19 cellular contexts compared by ENCODE assay signal in the genomic region with DNA sequence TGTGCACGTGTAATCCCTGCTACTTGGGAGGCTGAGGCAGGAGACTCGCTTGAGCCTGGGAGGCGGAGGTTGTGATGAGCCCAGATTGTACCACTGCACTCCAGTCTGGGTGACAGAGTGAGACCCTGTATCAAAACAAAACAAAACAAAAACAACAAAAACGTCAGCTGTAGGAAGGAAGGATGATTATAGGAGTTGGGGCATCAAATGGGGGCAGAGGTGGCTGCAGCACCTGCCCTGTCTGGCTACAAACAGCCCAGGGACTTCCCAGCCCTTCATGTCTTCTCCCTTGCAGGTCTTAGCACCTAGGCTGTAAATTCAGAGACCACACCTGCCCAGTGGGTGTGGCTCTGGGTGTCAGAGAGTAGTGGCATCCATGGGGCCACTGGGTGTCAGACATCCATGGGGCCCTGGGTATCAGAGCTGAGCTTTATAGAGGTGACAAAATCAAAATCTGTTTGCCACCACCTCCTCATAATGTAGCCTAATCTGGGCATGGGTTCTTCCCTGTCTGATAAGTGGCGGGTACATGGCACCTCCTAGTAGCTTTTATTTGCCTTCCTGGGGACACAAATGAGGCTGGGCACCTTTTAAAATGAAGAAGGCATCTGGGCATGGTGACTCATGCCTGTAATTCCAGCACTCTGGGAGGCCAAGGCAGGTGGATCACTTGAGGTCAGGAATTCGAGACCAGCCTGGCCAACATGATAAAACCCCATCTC. TPM values are rescaled to one million over a fixed set of nuclear protein-coding genes. Genes with fewer than 3 reads are reported as not detected.
DNase-seq lines count a peak whose midpoint lies in the region; ATAC-seq and TF ChIP-seq lines count a peak whose summit lies in the region.
"Had no signal": no experiment of that assay in that cellular context is flagged by ENCODE, and none has a peak within 500 bp of the region (broad histone marks: within the 10 kb centered on the region; RNA-seq: fewer than 3 reads in every experiment).

No MANE protein-coding gene starts in this region.

- intact Hi-C loops in transverse colon (cut with DNase I; ENCODE audit: low total_unique reads): no loop called here
- intact Hi-C loops in activated T-helper 2 cell treated with anti-CD3 and anti-CD28 coated beads, Interferon-gamma antibody, Interleukin-2, Interleukin-4, amounts not matched to agents 10 μg/mL and 5 μg/mL and 100 μg/mL, durations not matched to agents 14 hours and 24 hours and 36 hours (cut with micrococcal nuclease): no loop called here
- intact Hi-C loops in uterus (cut with DNase I; ENCODE audit: low total_unique reads): no loop called here

- TF ChIP-seq POLR2A in transverse colon (IDR thresholded peaks at IDR 0.05) (peak; percentile 22), uterus (IDR thresholded peaks at IDR 0.05) (no peak)

- in situ Hi-C loops in transverse colon (cut with MboI; ENCODE audit: low pct_ligation_motif_present in 1 of 4, low pct_unique_long_range_greater_than_20kb in 1 of 4, low sequenced_read_pairs in 3 of 4): no loop called here

- H3K27ac ChIP-seq in transverse colon (peak overlapping the region; percentile 78 to 87 (median 82)), uterus (no peak overlapping the region)
- H3K27ac ChIP-seq: right atrium auricular region, vagina had no signal

- WGBS in transverse colon (ENCODE audit: low coverage in 1 of 2), 2 donors: 34 to 40% methylated on average over 3 to 6 of the region's 6 CpGs

- ATAC-seq in effector memory CD8-positive, alpha-beta T cell (replicated peaks): peak; percentile 79
- ATAC-seq: SK-N-SH treated with all-trans-retinoic acid at 6 μM for 48 hours; stimulated activated naive CD8-positive, alpha-beta T cell treated with anti-CD3 and anti-CD28 coated beads, Interleukin-15, amount 100 ng/mL, for 72 hours had no signal

- no peak overlapping the region for H3K4me3 ChIP-seq in transverse colon
- H3K4me3 ChIP-seq in uterus: no peak overlapping the region
- H3K4me3 ChIP-seq: right atrium auricular region, vagina had no signal

- peaks cover 16% of the 10 kb centered on the region for H3K27me3 ChIP-seq in transverse colon
- H3K27me3 ChIP-seq in uterus: peaks cover 0 to 17% of the 10 kb centered on the region in 2 donors
- H3K27me3 ChIP-seq: vagina had no signal

- no peak for TF ChIP-seq CTCF in transverse colon (IDR thresholded peaks at IDR 0.05)
- no peak for TF ChIP-seq CTCF in uterus (IDR thresholded peaks at IDR 0.05)

- peaks cover 25% of the 10 kb centered on the region for H3K36me3 Mint-ChIP-seq in activated naive CD4-positive, alpha-beta T cell treated with anti-CD3 and anti-CD28 coated beads, Interleukin-2, amount 10 ng/mL, durations not matched to agents 7 days and 5 days
- H3K36me3 Mint-ChIP-seq in effector memory CD8-positive, alpha-beta T cell (ENCODE audit: insufficient read depth): peaks cover 13% of the 10 kb centered on the region
- peaks cover 21% of the 10 kb centered on the region for H3K36me3 Mint-ChIP-seq in activated T-helper 2 cell treated with anti-CD3 and anti-CD28 coated beads, Interferon-gamma antibody, Interleukin-2, Interleukin-4, amounts not matched to agents 10 μg/mL and 5 μg/mL and 100 μg/mL, durations not matched to agents 14 hours and 24 hours and 36 hours (ENCODE audit: low read depth)

- H3K9me3 ChIP-seq in transverse colon (no peaks in the 10 kb centered on the region), uterus (no peaks in the 10 kb centered on the region)
- H3K9me3 ChIP-seq: right atrium auricular region, vagina had no signal

- no peak overlapping the region for H3K4me3 Mint-ChIP-seq in activated naive CD4-positive, alpha-beta T cell treated with anti-CD3 and anti-CD28 coated beads, Interleukin-2, amount 10 ng/mL, durations not matched to agents 7 days and 5 days
- no peak overlapping the region for H3K4me3 Mint-ChIP-seq in effector memory CD8-positive, alpha-beta T cell
- no peak overlapping the region for H3K4me3 Mint-ChIP-seq in activated T-helper 2 cell treated with anti-CD3 and anti-CD28 coated beads, Interferon-gamma antibody, Interleukin-2, Interleukin-4, amounts not matched to agents 10 μg/mL and 5 μg/mL and 100 μg/mL, durations not matched to agents 14 hours and 24 hours and 36 hours (ENCODE audit: low read depth)
- H3K4me3 Mint-ChIP-seq: stimulated activated naive CD8-positive, alpha-beta T cell treated with anti-CD3 and anti-CD28 coated beads, Interleukin-15, amount 100 ng/mL, for 72 hours had no signal

- no peaks in the 10 kb centered on the region for H3K36me3 ChIP-seq in transverse colon
- H3K36me3 ChIP-seq in uterus: no peaks in the 10 kb centered on the region
- H3K36me3 ChIP-seq: right atrium auricular region, vagina had no signal

- H3K27me3 Mint-ChIP-seq in activated naive CD4-positive, alpha-beta T cell treated with anti-CD3 and anti-CD28 coated beads, Interleukin-2, amount 10 ng/mL, durations not matched to agents 7 days and 5 days: peaks cover 20% of the 10 kb centered on the region
- H3K27me3 Mint-ChIP-seq in effector memory CD8-positive, alpha-beta T cell: peaks cover 0 to 17% of the 10 kb centered on the region in 2 donors
- peaks cover 11% of the 10 kb centered on the region for H3K27me3 Mint-ChIP-seq in activated T-helper 2 cell treated with anti-CD3 and anti-CD28 coated beads, Interferon-gamma antibody, Interleukin-2, Interleukin-4, amounts not matched to agents 10 μg/mL and 5 μg/mL and 100 μg/mL, durations not matched to agents 14 hours and 24 hours and 36 hours (ENCODE audit: low read depth)
- H3K27me3 Mint-ChIP-seq: stimulated activated naive CD8-positive, alpha-beta T cell treated with anti-CD3 and anti-CD28 coated beads, Interleukin-15, amount 100 ng/mL, for 72 hours had no signal

- peaks cover 53% of the 10 kb centered on the region for H3K4me1 Mint-ChIP-seq in activated naive CD4-positive, alpha-beta T cell treated with anti-CD3 and anti-CD28 coated beads, Interleukin-2, amount 10 ng/mL, durations not matched to agents 7 days and 5 days
- peaks cover 25 to 32% of the 10 kb centered on the region in 2 donors for H3K4me1 Mint-ChIP-seq in effector memory CD8-positive, alpha-beta T cell (ENCODE audit: low read depth in 2 of 2)
- peaks cover 12% of the 10 kb centered on the region for H3K4me1 Mint-ChIP-seq in activated T-helper 2 cell treated with anti-CD3 and anti-CD28 coated beads, Interferon-gamma antibody, Interleukin-2, Interleukin-4, amounts not matched to agents 10 μg/mL and 5 μg/mL and 100 μg/mL, durations not matched to agents 14 hours and 24 hours and 36 hours (ENCODE audit: low read depth)

- DNase-seq in activated naive CD4-positive, alpha-beta T cell treated with anti-CD3 and anti-CD28 coated beads, Interleukin-2, amount 10 ng/mL, durations not matched to agents 7 days and 5 days: no peak
- DNase-seq in activated naive CD4-positive, alpha-beta T cell (lab: John Stamatoyannopoulos, UW): no peak
- peak; percentile 60 for DNase-seq in M059J (ENCODE audit: low read depth)
- no peak for DNase-seq in effector memory CD8-positive, alpha-beta T cell
- DNase-seq in transverse colon: peak; percentile 78
- DNase-seq in activated T-helper 2 cell treated with anti-CD3 and anti-CD28 coated beads, Interferon-gamma antibody, Interleukin-2, Interleukin-4, amounts not matched to agents 10 μg/mL and 5 μg/mL and 100 μg/mL, durations not matched to agents 14 hours and 24 hours and 36 hours (ENCODE audit: low spot score): no peak
- DNase-seq in uterus: no peak
- DNase-seq in NCI-H1417 treated with DMSO at 0.1 percent for 48 hours (lab: John Stamatoyannopoulos, UW): no peak
- DNase-seq: activated effector memory CD4-positive, alpha-beta T cell treated with anti-CD3 and anti-CD28 coated beads, Interleukin-2, amount 50 U/mL, for 16 hours; midbrain; MV-4-11; NCI-H2029 treated with DMSO at 0.1 percent for 48 hours; NCI-H524 treated with DMSO at 0.1 percent for 48 hours; nucleus accumbens; stimulated activated naive CD8-positive, alpha-beta T cell treated with anti-CD3 and anti-CD28 coated beads, Interleukin-15, amount 100 ng/mL, for 72 hours had no signal

- H3K4me1 ChIP-seq in transverse colon (peaks cover 15 to 37% (median 25%) of the 10 kb centered on the region in 4 donors), uterus (no peaks in the 10 kb centered on the region)
- H3K4me1 ChIP-seq: vagina had no signal

- no peaks in the 10 kb centered on the region for H3K9me3 Mint-ChIP-seq in activated naive CD4-positive, alpha-beta T cell treated with anti-CD3 and anti-CD28 coated beads, Interleukin-2, amount 10 ng/mL, durations not matched to agents 7 days and 5 days
- H3K9me3 Mint-ChIP-seq in effector memory CD8-positive, alpha-beta T cell: no peaks in the 10 kb centered on the region
- no peaks in the 10 kb centered on the region for H3K9me3 Mint-ChIP-seq in activated T-helper 2 cell treated with anti-CD3 and anti-CD28 coated beads, Interferon-gamma antibody, Interleukin-2, Interleukin-4, amounts not matched to agents 10 μg/mL and 5 μg/mL and 100 μg/mL, durations not matched to agents 14 hours and 24 hours and 36 hours
- H3K9me3 Mint-ChIP-seq: stimulated activated naive CD8-positive, alpha-beta T cell treated with anti-CD3 and anti-CD28 coated beads, Interleukin-15, amount 100 ng/mL, for 72 hours had no signal

- CTCF ChIA-PET in activated naive CD4-positive, alpha-beta T cell treated with anti-CD3 and anti-CD28 coated beads, Interleukin-2, amount 10 ng/mL, durations not matched to agents 7 days and 5 days (lab: Charles Lee): interaction anchor here (1.1 to 1.9 kb wide), 3 partner anchors 15 to 87 kb away, joined by 3 to 7 read pairs (median 4); no protein-coding TSS in a partner anchor

- no peak for TF ChIP-seq EP300 in transverse colon (IDR thresholded peaks at IDR 0.05; ENCODE audit: low read depth)

- peak overlapping the region; percentile 68 for H3K27ac Mint-ChIP-seq in activated naive CD4-positive, alpha-beta T cell treated with anti-CD3 and anti-CD28 coated beads, Interleukin-2, amount 10 ng/mL, durations not matched to agents 7 days and 5 days
- H3K27ac Mint-ChIP-seq in effector memory CD8-positive, alpha-beta T cell: peak overlapping the region; percentile 38 to 92
- no peak overlapping the region for H3K27ac Mint-ChIP-seq in activated T-helper 2 cell treated with anti-CD3 and anti-CD28 coated beads, Interferon-gamma antibody, Interleukin-2, Interleukin-4, amounts not matched to agents 10 μg/mL and 5 μg/mL and 100 μg/mL, durations not matched to agents 14 hours and 24 hours and 36 hours

RNA-seq across cellular contexts. Expression of gene B3GNT3, which starts 4.7 kb away (rescaled TPM):
- total RNA-seq in M059J (2014; rRNA removed; shearing (Covaris generic)): 0.20 TPM in 1 of 2 replicates, not detected in the other
- total RNA-seq in transverse colon (100 to 1,000 TPM in 3 of 4 donors, 10 to 100 TPM in 1; 52.1 to 180 (median 144) TPM), uterus (1 to 10 TPM in 1 of 4 donors, not detected in 3; 1.4 TPM)
- total RNA-seq in activated T-helper 2 cell treated with anti-CD3 and anti-CD28 coated beads, Interferon-gamma antibody, Interleukin-2, Interleukin-4, amounts not matched to agents 10 μg/mL and 5 μg/mL and 100 μg/mL, durations not matched to agents 14 hours and 24 hours and 36 hours: not detected in 2 replicates
- total RNA-seq: fibroblast of villous mesenchyme, right atrium auricular region had no signal

RNA-seq across cellular contexts. Expression of gene INSL3, which starts 31.1 kb away (rescaled TPM):
- total RNA-seq in M059J (2014; rRNA removed; shearing (Covaris generic)): not detected in 2 replicates
- total RNA-seq in transverse colon (not detected), uterus (not detected)
- 6.2 and 6.9 TPM in 2 replicates for total RNA-seq in activated T-helper 2 cell treated with anti-CD3 and anti-CD28 coated beads, Interferon-gamma antibody, Interleukin-2, Interleukin-4, amounts not matched to agents 10 μg/mL and 5 μg/mL and 100 μg/mL, durations not matched to agents 14 hours and 24 hours and 36 hours
- total RNA-seq: fibroblast of villous mesenchyme, right atrium auricular region, vagina had no signal

RNA-seq across cellular contexts. Expression of gene FCHO1, which starts 38.9 kb away (rescaled TPM):
- total RNA-seq in M059J (2014; rRNA removed; shearing (Covaris generic)): 0.20 and 2.1 TPM in 2 replicates
- 10 to 100 TPM in 1 of 4 donors, 1 to 10 TPM in 2, under 1 TPM in 1; 0.60 to 26.9 (median 3.8) TPM for total RNA-seq in transverse colon
- total RNA-seq in activated T-helper 2 cell treated with anti-CD3 and anti-CD28 coated beads, Interferon-gamma antibody, Interleukin-2, Interleukin-4, amounts not matched to agents 10 μg/mL and 5 μg/mL and 100 μg/mL, durations not matched to agents 14 hours and 24 hours and 36 hours: 74.7 and 75.6 TPM in 2 replicates
- total RNA-seq in uterus: 1 to 10 TPM in 2 of 4 donors, under 1 TPM in 1, not detected in 1; under 0.01 to 3.8 (median 1.4) TPM

RNA-seq across cellular contexts. Expression of gene JAK3, which starts 57.6 kb away (rescaled TPM):
- 0.39 and 0.71 TPM in 2 replicates for total RNA-seq in M059J (2014; rRNA removed; shearing (Covaris generic))
- total RNA-seq in transverse colon (10 to 100 TPM in 1 of 4 donors, 1 to 10 TPM in 3; 2.3 to 22.1 (median 8.5) TPM), uterus (1 to 10 TPM in 2 of 4 donors, under 1 TPM in 2; under 0.01 to 8.1 (median 2.7) TPM)
- total RNA-seq in activated T-helper 2 cell treated with anti-CD3 and anti-CD28 coated beads, Interferon-gamma antibody, Interleukin-2, Interleukin-4, amounts not matched to agents 10 μg/mL and 5 μg/mL and 100 μg/mL, durations not matched to agents 14 hours and 24 hours and 36 hours: 212 and 221 TPM in 2 replicates

Comparison
In these comparisons a context has a peak if more than half of its experiments do, and no peak if none do; other contexts are left out.
1. DNase-seq: peak in M059J (single experiment) and transverse colon (single experiment); none in activated naive CD4-positive, alpha-beta T cell treated with anti-CD3 and anti-CD28 coated beads, Interleukin-2, amount 10 ng/mL, durations not matched to agents 7 days and 5 days (single experiment), activated naive CD4-positive, alpha-beta T cell (0 of 4), effector memory CD8-positive, alpha-beta T cell (0 of 3), activated T-helper 2 cell treated with anti-CD3 and anti-CD28 coated beads, Interferon-gamma antibody, Interleukin-2, Interleukin-4, amounts not matched to agents 10 μg/mL and 5 μg/mL and 100 μg/mL, durations not matched to agents 14 hours and 24 hours and 36 hours (single experiment), uterus (0 of 2) and NCI-H1417 treated with DMSO at 0.1 percent for 48 hours (single experiment).
2. H3K27ac ChIP-seq: peak in transverse colon (4 of 4); none in uterus (0 of 2).
3. RNA of gene B3GNT3, which starts 4.7 kb away (total RNA-seq): 52.1 to 180 TPM in transverse colon; 0.20 TPM in M059J, not detected in activated T-helper 2 cell treated with anti-CD3 and anti-CD28 coated beads, Interferon-gamma antibody, Interleukin-2, Interleukin-4, amounts not matched to agents 10 μg/mL and 5 μg/mL and 100 μg/mL, durations not matched to agents 14 hours and 24 hours and 36 hours and 1.4 TPM in uterus; every median in the first group is over 10 times any median in the second.